ENCODE assay signal across 1 cellular context in the genomic region with DNA sequence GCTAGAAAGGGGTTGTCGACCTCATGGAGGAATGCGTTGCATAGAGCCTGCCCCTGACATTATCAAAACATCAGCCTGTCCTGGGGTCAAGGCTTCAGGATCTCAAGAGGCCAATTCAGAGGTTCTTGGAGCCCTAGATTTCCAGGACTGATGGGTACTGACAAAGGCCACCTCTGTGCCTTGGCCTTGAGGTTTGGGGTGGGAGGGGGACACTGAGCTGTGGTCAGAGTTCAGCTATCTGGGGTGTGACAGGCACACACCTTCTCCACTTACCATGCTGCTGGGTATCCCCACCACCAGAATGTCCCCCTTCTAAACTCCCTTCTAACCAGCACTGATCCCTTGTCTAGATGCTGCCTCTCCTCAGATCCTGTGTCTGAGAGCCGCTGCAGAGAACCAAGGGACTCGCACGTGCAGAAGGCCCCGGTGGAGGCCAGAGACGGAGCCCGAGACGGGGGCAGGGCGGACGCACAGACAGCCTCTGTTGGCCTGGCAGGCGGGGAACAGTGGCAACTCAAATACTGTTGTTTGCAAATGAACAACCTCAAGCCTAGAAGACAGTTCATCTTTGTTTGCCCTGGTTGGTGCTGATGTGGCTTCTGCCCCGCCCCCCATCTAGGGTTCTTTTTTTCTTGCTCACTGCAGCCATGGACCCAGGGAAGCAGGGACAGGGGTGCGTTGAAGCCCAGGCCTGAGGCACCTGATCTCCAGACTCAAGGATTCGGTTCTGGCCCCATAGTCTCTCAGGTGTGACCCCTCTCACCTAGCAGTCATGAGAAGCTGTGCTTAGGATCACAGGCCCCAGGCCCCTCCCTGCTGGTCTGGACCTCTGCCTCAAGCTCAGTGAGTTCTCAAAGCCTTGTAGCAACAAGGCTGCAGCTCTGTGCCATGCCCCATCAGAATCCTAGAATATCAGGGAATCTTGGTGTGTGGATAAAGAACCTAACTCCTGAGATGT.
TF ChIP-seq lines count a peak whose summit lies in the region.

No MANE protein-coding gene starts in this region.

TF ChIP-seq in HepG2, 621 proteins besides CTCF, POLR2A, EP300 and RAD21 (continued from another document and continues in another):
- TF ChIP-seq, protein P1, sequence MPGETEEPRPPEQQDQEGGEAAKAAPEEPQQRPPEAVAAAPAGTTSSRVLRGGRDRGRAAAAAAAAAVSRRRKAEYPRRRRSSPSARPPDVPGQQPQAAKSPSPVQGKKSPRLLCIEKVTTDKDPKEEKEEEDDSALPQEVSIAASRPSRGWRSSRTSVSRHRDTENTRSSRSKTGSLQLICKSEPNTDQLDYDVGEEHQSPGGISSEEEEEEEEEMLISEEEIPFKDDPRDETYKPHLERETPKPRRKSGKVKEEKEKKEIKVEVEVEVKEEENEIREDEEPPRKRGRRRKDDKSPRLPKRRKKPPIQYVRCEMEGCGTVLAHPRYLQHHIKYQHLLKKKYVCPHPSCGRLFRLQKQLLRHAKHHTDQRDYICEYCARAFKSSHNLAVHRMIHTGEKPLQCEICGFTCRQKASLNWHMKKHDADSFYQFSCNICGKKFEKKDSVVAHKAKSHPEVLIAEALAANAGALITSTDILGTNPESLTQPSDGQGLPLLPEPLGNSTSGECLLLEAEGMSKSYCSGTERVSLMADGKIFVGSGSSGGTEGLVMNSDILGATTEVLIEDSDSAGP (CRISPR knock-in tag; IDR thresholded peaks at IDR 0.05; ENCODE audit: borderline replicate concordance): peak; percentile 59
- peak; percentile 51; the same call in 1 of the 2 replicates for TF ChIP-seq NKX3-1 (CRISPR knock-in tag; IDR thresholded peaks at IDR 0.05)
- TF ChIP-seq TOE1 (CRISPR knock-in tag; IDR thresholded peaks at IDR 0.05): no peak
- no peak for TF ChIP-seq FIP1L1 (IDR thresholded peaks at IDR 0.05; ENCODE audit: borderline replicate concordance, insufficient read depth, low read depth, low read length)
- TF ChIP-seq CENPX (CRISPR knock-in tag; IDR thresholded peaks at IDR 0.05): no peak
- peak; percentile 81 for TF ChIP-seq TARDBP (CRISPR knock-in tag; IDR thresholded peaks at IDR 0.05)
- TF ChIP-seq YEATS2 (CRISPR knock-in tag; IDR thresholded peaks at IDR 0.05; ENCODE audit: borderline replicate concordance): no peak
- no peak for TF ChIP-seq NFIC (IDR thresholded peaks at IDR 0.05; ENCODE audit: low read length)
- TF ChIP-seq, protein P2, sequence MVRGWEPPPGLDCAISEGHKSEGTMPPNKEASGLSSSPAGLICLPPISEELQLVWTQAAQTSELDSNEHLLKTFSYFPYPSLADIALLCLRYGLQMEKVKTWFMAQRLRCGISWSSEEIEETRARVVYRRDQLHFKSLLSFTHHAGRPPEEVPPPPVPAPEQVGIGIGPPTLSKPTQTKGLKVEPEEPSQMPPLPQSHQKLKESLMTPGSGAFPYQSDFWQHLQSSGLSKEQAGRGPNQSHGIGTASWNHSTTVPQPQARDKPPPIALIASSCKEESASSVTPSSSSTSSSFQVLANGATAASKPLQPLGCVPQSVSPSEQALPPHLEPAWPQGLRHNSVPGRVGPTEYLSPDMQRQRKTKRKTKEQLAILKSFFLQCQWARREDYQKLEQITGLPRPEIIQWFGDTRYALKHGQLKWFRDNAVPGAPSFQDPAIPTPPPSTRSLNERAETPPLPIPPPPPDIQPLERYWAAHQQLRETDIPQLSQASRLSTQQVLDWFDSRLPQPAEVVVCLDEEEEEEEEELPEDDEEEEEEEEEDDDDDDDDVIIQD (CRISPR knock-in tag; IDR thresholded peaks at IDR 0.05; ENCODE audit: low read depth): no peak
- TF ChIP-seq, protein P3, sequence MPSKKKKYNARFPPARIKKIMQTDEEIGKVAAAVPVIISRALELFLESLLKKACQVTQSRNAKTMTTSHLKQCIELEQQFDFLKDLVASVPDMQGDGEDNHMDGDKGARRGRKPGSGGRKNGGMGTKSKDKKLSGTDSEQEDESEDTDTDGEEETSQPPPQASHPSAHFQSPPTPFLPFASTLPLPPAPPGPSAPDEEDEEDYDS (CRISPR knock-in tag; IDR thresholded peaks at IDR 0.05): peak; percentile 34; the same call in 1 of the 2 replicates
- no peak for TF ChIP-seq ZNF496 (CRISPR knock-in tag; IDR thresholded peaks at IDR 0.05; ENCODE audit: insufficient replicate concordance)
- TF ChIP-seq ZNF205 (CRISPR knock-in tag; IDR thresholded peaks at IDR 0.05): 0 out of 2 replicates have a peak, but pooled peaks have one; percentile 20
- TF ChIP-seq ZNF431 (CRISPR knock-in tag; IDR thresholded peaks at IDR 0.05; ENCODE audit: borderline replicate concordance, low read depth): no peak; the same call in 1 of the 2 replicates
- peak; percentile 37; the same call in 1 of the 2 replicates for TF ChIP-seq TCF7 (IDR thresholded peaks at IDR 0.05; ENCODE audit: low read depth)
- no peak for TF ChIP-seq MLLT10 (CRISPR knock-in tag; IDR thresholded peaks at IDR 0.05)
- peak; percentile 62; the same call in 1 of the 2 replicates for TF ChIP-seq ZBTB7B (CRISPR knock-in tag; IDR thresholded peaks at IDR 0.05)
- no peak for TF ChIP-seq GTF3A (CRISPR knock-in tag; conservative IDR thresholded peaks at IDR 0.05)
- peak; percentile 74; the same call in 1 of the 2 replicates for TF ChIP-seq ZFP37 (CRISPR knock-in tag; IDR thresholded peaks at IDR 0.05; ENCODE audit: borderline replicate concordance)
- TF ChIP-seq, protein P4, sequence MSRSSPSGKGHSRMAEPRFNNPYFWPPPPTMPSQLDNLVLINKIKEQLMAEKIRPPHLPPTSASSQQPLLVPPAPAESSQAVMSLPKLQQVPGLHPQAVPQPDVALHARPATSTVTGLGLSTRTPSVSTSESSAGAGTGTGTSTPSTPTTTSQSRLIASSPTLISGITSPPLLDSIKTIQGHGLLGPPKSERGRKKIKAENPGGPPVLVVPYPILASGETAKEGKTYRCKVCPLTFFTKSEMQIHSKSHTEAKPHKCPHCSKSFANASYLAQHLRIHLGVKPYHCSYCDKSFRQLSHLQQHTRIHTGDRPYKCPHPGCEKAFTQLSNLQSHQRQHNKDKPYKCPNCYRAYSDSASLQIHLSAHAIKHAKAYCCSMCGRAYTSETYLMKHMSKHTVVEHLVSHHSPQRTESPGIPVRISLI (CRISPR knock-in tag; IDR thresholded peaks at IDR 0.05; ENCODE audit: borderline replicate concordance): peak; percentile 91
- TF ChIP-seq, protein P5, sequence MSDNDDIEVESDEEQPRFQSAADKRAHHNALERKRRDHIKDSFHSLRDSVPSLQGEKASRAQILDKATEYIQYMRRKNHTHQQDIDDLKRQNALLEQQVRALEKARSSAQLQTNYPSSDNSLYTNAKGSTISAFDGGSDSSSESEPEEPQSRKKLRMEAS (IDR thresholded peaks at IDR 0.05): peak; percentile 83
- TF ChIP-seq ARHGAP35 (CRISPR knock-in tag; IDR thresholded peaks at IDR 0.05; ENCODE audit: borderline replicate concordance): no peak
- TF ChIP-seq ZNF570 (CRISPR knock-in tag; IDR thresholded peaks at IDR 0.05; ENCODE audit: borderline replicate concordance): no peak
- TF ChIP-seq ZKSCAN8 (CRISPR knock-in tag; IDR thresholded peaks at IDR 0.05; ENCODE audit: borderline replicate concordance): peak; percentile 57; the same call in 1 of the 2 replicates
- no peak for TF ChIP-seq REL (CRISPR knock-in tag; conservative IDR thresholded peaks at IDR 0.05)
- TF ChIP-seq MIER2 (CRISPR knock-in tag; IDR thresholded peaks at IDR 0.05): 0 out of 2 replicates have a peak, but pooled peaks have one; percentile 28
- TF ChIP-seq REPIN1 (CRISPR knock-in tag; IDR thresholded peaks at IDR 0.05; ENCODE audit: borderline replicate concordance, low read depth): peak; percentile 62; the same call in 1 of the 2 replicates
- TF ChIP-seq, protein P6, sequence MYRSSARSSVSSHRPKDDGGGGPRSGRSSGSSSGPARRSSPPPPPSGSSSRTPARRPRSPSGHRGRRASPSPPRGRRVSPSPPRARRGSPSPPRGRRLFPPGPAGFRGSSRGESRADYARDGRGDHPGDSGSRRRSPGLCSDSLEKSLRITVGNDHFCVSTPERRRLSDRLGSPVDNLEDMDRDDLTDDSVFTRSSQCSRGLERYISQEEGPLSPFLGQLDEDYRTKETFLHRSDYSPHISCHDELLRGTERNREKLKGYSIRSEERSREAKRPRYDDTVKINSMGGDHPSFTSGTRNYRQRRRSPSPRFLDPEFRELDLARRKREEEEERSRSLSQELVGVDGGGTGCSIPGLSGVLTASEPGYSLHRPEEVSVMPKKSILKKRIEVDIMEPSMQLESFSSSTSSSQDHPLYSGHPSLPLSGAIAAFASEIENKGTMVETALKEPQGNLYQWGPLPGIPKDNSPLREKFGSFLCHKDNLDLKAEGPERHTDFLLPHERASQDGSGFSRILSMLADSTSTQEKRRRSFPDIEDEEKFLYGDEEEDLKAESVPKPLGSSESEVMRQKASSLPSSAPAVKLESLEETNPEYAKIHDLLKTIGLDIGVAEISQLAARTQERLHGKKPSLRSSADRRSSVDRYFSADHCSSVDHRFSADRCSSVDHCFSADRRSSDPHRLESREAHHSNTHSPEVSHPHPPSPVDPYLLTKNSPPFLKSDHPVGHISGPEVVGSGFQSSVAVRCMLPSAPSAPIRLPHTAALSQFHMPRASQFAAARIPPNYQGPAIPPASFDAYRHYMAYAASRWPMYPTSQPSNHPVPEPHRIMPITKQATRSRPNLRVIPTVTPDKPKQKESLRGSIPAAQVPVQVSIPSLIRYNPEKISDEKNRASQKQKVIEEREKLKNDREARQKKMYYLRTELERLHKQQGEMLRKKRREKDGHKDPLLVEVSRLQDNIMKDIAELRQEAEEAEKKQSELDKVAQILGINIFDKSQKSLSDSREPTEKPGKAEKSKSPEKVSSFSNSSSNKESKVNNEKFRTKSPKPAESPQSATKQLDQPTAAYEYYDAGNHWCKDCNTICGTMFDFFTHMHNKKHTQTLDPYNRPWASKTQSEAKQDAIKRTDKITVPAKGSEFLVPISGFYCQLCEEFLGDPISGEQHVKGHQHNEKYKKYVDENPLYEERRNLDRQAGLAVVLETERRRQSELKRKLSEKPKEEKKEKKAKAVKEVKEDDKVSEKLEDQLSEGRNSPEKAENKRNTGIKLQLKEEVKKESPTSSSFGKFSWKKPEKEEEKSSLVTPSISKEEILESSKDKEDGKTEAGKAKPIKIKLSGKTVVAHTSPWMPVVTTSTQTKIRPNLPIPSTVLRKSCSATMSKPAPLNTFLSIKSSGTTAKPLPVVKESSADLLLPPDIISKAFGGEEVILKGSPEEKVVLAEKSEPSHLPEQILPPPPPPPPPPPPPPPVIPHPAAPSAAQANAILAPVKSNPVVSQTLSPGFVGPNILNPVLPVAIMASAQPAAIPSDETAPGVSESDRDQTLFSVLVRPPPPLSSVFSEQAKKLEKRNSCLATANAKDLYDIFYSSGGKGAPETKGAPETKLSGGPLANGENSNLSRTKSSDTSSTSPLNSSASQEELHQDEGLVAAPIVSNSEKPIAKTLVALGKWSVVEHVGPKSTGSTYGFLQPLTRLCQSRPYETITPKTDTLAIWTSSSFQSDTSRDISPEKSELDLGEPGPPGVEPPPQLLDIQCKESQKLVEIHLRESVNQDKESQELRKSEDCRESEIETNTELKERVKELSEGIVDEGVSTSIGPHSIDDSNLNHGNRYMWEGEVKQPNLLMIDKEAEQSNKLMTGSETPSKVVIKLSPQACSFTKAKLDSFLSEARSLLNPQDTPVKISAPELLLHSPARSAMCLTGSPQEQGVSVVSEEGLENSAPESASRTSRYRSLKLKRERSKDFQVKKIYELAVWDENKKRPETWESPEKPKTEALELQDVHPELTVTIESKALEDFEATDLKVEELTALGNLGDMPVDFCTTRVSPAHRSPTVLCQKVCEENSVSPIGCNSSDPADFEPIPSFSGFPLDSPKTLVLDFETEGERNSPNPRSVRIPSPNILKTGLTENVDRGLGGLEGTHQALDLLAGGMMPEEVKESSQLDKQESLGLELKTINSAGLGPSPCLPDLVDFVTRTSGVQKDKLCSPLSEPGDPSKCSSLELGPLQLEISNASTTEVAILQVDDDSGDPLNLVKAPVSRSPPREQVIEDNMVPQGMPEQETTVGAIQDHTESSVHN (CRISPR knock-in tag; IDR thresholded peaks at IDR 0.05): no peak
- TF ChIP-seq KLF6 (CRISPR knock-in tag; IDR thresholded peaks at IDR 0.05): no peak
- 0 out of 2 replicates have a peak, but pooled peaks have one; percentile 5 for TF ChIP-seq CEBPG (CRISPR knock-in tag; IDR thresholded peaks at IDR 0.05)
- no peak for TF ChIP-seq ZNF251 (CRISPR knock-in tag; IDR thresholded peaks at IDR 0.05)
- TF ChIP-seq, protein P7, sequence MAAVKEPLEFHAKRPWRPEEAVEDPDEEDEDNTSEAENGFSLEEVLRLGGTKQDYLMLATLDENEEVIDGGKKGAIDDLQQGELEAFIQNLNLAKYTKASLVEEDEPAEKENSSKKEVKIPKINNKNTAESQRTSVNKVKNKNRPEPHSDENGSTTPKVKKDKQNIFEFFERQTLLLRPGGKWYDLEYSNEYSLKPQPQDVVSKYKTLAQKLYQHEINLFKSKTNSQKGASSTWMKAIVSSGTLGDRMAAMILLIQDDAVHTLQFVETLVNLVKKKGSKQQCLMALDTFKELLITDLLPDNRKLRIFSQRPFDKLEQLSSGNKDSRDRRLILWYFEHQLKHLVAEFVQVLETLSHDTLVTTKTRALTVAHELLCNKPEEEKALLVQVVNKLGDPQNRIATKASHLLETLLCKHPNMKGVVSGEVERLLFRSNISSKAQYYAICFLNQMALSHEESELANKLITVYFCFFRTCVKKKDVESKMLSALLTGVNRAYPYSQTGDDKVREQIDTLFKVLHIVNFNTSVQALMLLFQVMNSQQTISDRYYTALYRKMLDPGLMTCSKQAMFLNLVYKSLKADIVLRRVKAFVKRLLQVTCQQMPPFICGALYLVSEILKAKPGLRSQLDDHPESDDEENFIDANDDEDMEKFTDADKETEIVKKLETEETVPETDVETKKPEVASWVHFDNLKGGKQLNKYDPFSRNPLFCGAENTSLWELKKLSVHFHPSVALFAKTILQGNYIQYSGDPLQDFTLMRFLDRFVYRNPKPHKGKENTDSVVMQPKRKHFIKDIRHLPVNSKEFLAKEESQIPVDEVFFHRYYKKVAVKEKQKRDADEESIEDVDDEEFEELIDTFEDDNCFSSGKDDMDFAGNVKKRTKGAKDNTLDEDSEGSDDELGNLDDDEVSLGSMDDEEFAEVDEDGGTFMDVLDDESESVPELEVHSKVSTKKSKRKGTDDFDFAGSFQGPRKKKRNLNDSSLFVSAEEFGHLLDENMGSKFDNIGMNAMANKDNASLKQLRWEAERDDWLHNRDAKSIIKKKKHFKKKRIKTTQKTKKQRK (IDR thresholded peaks at IDR 0.05; ENCODE audit: low read length): no peak
- no peak for TF ChIP-seq PCBP2 (optimal IDR thresholded peaks at IDR 0.05; ENCODE audit: low read depth, low read length, poor library complexity, severe bottlenecking)
- TF ChIP-seq NFKB2 (CRISPR knock-in tag; IDR thresholded peaks at IDR 0.05; ENCODE audit: borderline replicate concordance): peak; percentile 80; the same call in 1 of the 2 replicates
- TF ChIP-seq, protein P8, sequence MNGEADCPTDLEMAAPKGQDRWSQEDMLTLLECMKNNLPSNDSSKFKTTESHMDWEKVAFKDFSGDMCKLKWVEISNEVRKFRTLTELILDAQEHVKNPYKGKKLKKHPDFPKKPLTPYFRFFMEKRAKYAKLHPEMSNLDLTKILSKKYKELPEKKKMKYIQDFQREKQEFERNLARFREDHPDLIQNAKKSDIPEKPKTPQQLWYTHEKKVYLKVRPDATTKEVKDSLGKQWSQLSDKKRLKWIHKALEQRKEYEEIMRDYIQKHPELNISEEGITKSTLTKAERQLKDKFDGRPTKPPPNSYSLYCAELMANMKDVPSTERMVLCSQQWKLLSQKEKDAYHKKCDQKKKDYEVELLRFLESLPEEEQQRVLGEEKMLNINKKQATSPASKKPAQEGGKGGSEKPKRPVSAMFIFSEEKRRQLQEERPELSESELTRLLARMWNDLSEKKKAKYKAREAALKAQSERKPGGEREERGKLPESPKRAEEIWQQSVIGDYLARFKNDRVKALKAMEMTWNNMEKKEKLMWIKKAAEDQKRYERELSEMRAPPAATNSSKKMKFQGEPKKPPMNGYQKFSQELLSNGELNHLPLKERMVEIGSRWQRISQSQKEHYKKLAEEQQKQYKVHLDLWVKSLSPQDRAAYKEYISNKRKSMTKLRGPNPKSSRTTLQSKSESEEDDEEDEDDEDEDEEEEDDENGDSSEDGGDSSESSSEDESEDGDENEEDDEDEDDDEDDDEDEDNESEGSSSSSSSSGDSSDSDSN (CRISPR knock-in tag; IDR thresholded peaks at IDR 0.05): peak; percentile 61; the same call in 1 of the 2 replicates
- TF ChIP-seq HHEX (CRISPR knock-in tag; IDR thresholded peaks at IDR 0.05): no peak
- TF ChIP-seq MEIS2 (CRISPR knock-in tag; IDR thresholded peaks at IDR 0.05): peak; percentile 83
